Comparison of ENCODE assay signal across 30 cellular contexts in the genomic region with DNA sequence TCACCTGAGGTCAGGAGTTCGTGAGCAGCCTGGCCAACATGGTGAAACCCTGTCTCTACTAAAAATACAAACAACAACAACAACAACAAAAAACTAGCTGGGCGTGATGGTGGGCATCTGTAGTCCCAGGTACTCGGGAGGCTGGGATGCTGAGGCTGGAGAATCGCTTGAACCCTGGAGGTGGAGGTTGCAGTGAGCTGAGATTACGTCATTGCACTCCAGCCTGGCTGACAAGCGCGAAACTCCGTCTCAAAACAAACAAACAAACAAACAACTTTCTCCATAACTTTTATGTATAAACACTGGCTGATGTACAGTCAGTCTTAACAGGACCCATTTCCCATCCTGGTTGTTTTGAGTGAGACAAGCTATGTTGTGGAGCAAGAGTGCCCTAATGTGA. TPM values are rescaled to one million over a fixed set of nuclear protein-coding genes. Genes with fewer than 3 reads are reported as not detected.
"Had no signal": no experiment of that assay in that cellular context is flagged by ENCODE, and none has a peak within 500 bp of the region (broad histone marks: within the 10 kb centered on the region; RNA-seq: fewer than 3 reads in every experiment).

No MANE protein-coding gene starts in this region.

- DNase-seq: cortex of kidney; effector CD8-positive, alpha-beta T cell; effector memory CD8-positive, alpha-beta T cell; endodermal cell; erythroblast; esophagus squamous epithelium; foreskin fibroblast; foreskin melanocyte; gastrocnemius medialis; glutamatergic neuron; heart right ventricle; hippocampal formation; left cardiac atrium; left lung; left ventricle myocardium superior; lower lobe of right lung; mammary epithelial cell; mesendoderm; midbrain had no signal

- H3K36me3 ChIP-seq: esophagus squamous epithelium, gastrocnemius medialis, heart right ventricle, left lung, lower lobe of right lung had no signal

- H3K36me3 Mint-ChIP-seq: memory B cell had no signal

- H3K9me3 ChIP-seq: esophagus squamous epithelium, gastrocnemius medialis, heart right ventricle, left lung, lower lobe of right lung had no signal

- H3K27ac Mint-ChIP-seq: dendritic cell treated with granulocyte-macrophage colony-stimulating factor and Interleukin-4, amounts not matched to agents 40 ng/mL and 50 ng/mL, for 4 days; effector memory CD8-positive, alpha-beta T cell; endodermal cell; memory B cell had no signal

- H3K27ac ChIP-seq: epithelial cell of prostate, esophagus squamous epithelium, gastrocnemius medialis, heart right ventricle, left lung, lower lobe of right lung had no signal

- FAIRE-seq: colon, endometrium, islet of Langerhans, keratinocyte had no signal

- H3K4me1 Mint-ChIP-seq: endodermal cell, memory B cell had no signal

- H3K27me3 ChIP-seq: gastrocnemius medialis had no signal

- H3K4me3 ChIP-seq: esophagus squamous epithelium, gastrocnemius medialis, heart right ventricle, left lung, lower lobe of right lung had no signal

- H3K9me3 Mint-ChIP-seq: dendritic cell treated with granulocyte-macrophage colony-stimulating factor and Interleukin-4, amounts not matched to agents 40 ng/mL and 50 ng/mL, for 4 days; effector memory CD8-positive, alpha-beta T cell; memory B cell had no signal

- H3K4me3 Mint-ChIP-seq: dendritic cell treated with granulocyte-macrophage colony-stimulating factor and Interleukin-4, amounts not matched to agents 40 ng/mL and 50 ng/mL, for 4 days; effector memory CD8-positive, alpha-beta T cell; endodermal cell; memory B cell had no signal

- H3K4me1 ChIP-seq: gastrocnemius medialis, heart right ventricle, left lung, lower lobe of right lung had no signal

- ATAC-seq: effector memory CD8-positive, alpha-beta T cell; esophagus mucosa; gastrocnemius medialis; heart right ventricle; left cardiac atrium; left lung; left ventricle myocardium superior; lower lobe of right lung had no signal

RNA-seq across cellular contexts. Expression of a gene that starts 5.8 kb away (rescaled TPM):
- total RNA-seq: dermis microvascular lymphatic vessel endothelial cell, endodermal cell, esophagus mucosa, esophagus squamous epithelium, gastrocnemius medialis, glomerular endothelial cell, heart right ventricle, kidney epithelial cell, left cardiac atrium, left lung, left ventricle myocardium superior, lower lobe of right lung, mammary epithelial cell had no signal
- polyA plus RNA-seq: heart right ventricle, keratinocyte, mammary epithelial cell had no signal

RNA-seq across cellular contexts. Expression of a gene that starts 31.4 kb away (rescaled TPM):
- total RNA-seq: dermis microvascular lymphatic vessel endothelial cell, endodermal cell, glomerular endothelial cell, kidney epithelial cell had no signal
